ENCODE assay signal across 3 cellular contexts in genomic region chr2:5959836-5960820, GRCh38.
TF ChIP-seq lines count a peak whose summit lies in the region.

No MANE protein-coding gene starts in this region.

TF ChIP-seq in SK-N-SH, 30 proteins besides CTCF, POLR2A, EP300 and RAD21 (continued from another document):
- TF ChIP-seq USF1 (IDR thresholded peaks at IDR 0.05; ENCODE audit: borderline replicate concordance, low read depth) (no peak), RCOR1 (IDR thresholded peaks at IDR 0.05; ENCODE audit: low read length) (peak; percentile 61), ZBTB33 (IDR thresholded peaks at IDR 0.05; ENCODE audit: borderline replicate concordance, low read depth) (no peak), CHD2 (IDR thresholded peaks at IDR 0.05; ENCODE audit: low read length, partially characterized antibody) (no peak), USF2 (IDR thresholded peaks at IDR 0.05; ENCODE audit: borderline replicate concordance, low read depth, low read length) (no peak)

TF ChIP-seq in SK-N-SH treated with all-trans-retinoic acid at 6 μM for 48 hours, 23 proteins besides CTCF, POLR2A, EP300 and RAD21 (continued from another document):
- TF ChIP-seq POU6F1 (CRISPR knock-in tag; IDR thresholded peaks at IDR 0.05; ENCODE audit: borderline replicate concordance, low read depth) (no peak), ARNTL (CRISPR knock-in tag; IDR thresholded peaks at IDR 0.05; ENCODE audit: borderline replicate concordance, low read depth) (no peak), ZNF70 (CRISPR knock-in tag; IDR thresholded peaks at IDR 0.05) (no peak)
TF ChIP-seq in SK-N-SH treated with all-trans-retinoic acid at 6 μM for 48 hours: peak in this region for 0.

TF ChIP-seq in IMR-90, 13 proteins besides CTCF, POLR2A, EP300 and RAD21 (continued from another document):
- TF ChIP-seq USF2 (IDR thresholded peaks at IDR 0.05; ENCODE audit: low read depth, low read length) (no peak), CEBPB (IDR thresholded peaks at IDR 0.05; ENCODE audit: low read depth, low read length) (no peak), SMC3 (IDR thresholded peaks at IDR 0.05; ENCODE audit: low read depth, low read length) (no peak), ELK1 (IDR thresholded peaks at IDR 0.05; ENCODE audit: borderline replicate concordance, low read depth, low read length) (no peak), CHD1 (IDR thresholded peaks at IDR 0.05; ENCODE audit: low read depth, low read length) (no peak), RCOR1 (IDR thresholded peaks at IDR 0.05; ENCODE audit: insufficient replicate concordance, low read length) (no peak), NFE2L2 (IDR thresholded peaks at IDR 0.05; ENCODE audit: low read depth, low read length) (no peak), BHLHE40 (IDR thresholded peaks at IDR 0.05; ENCODE audit: low read depth, low read length) (no peak), MAFK (IDR thresholded peaks at IDR 0.05; ENCODE audit: low read depth, low read length) (no peak), RFX5 (IDR thresholded peaks at IDR 0.05; ENCODE audit: low read depth, low read length) (no peak), FOS (IDR thresholded peaks at IDR 0.05; ENCODE audit: low read depth, low read length) (no peak)
